9 cellular contexts compared by ENCODE assay signal in the genomic region with DNA sequence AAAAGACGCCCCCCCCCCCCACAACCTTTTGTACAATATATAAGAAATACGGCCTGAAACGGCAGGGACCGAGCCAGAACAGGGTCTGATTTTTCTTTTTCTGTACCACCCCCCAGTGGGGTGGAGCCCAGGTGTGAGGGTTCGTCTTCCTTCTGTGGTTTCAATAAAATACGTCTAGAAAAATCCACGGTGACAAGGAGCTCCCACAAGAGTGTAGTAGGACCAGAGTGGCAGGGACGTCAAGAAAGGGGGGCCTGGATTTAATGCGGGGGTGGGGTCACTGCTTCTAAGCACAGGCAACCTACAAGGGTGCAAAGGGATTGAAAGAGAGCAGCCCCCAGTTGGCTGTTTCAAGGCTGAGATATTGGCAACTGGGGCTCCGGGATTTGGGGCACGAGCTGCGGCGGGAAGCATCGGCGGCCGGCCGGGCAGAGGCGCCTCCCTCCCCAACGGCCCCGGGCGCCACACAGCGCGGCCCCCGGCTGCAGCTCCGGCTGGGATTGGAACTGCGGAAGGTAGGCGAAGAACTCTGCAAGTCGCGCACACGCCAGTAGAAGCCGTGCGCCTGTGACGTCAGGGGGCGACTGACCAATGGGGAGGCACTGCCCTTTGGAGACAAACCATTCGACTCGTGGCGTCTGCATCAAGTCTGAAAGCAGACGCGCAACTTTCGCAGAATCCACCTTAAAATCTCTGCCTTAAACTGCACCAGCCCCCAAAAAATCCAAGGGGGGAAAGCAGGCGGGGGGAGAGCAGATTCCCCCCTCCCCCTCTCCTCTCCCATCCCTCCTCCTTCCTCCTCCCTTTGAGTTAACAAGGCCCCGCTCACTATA. TPM values are rescaled to one million over a fixed set of nuclear protein-coding genes. Genes with fewer than 3 reads are reported as not detected.
DNase-seq lines count a peak whose midpoint lies in the region; ATAC-seq and FAIRE-seq lines count a peak whose summit lies in the region.
"Had no signal": no experiment of that assay in that cellular context is flagged by ENCODE, and none has a peak within 500 bp of the region (broad histone marks: within the 10 kb centered on the region; RNA-seq: fewer than 3 reads in every experiment).

A gene (plus strand): TSS at position 623 of the 833 bp plus-strand sequence. CDS start 425 bp downstream, outside the sequence.

- H3K36me3 ChIP-seq in ACC112 (ENCODE audit: insufficient read depth, low read length): no peaks in the 10 kb centered on the region
- H3K36me3 ChIP-seq in GM23248 (ENCODE audit: low read depth): no peaks in the 10 kb centered on the region
- H3K36me3 ChIP-seq in iPS-15b (ENCODE audit: control insufficient read depth, insufficient read depth, low read length): no peaks in the 10 kb centered on the region

- no peak within 1 kb of the TSS for H3K9ac ChIP-seq in GM23248
- H3K9ac ChIP-seq in iPS-15b (ENCODE audit: low read depth, low read length): no peak within 1 kb of the TSS

- peak within 1 kb of the TSS; percentile 61 for H3K4me2 ChIP-seq in GM23248 (ENCODE audit: unreplicated experiment)

- H3K4me1 ChIP-seq in ACC112 (ENCODE audit: control insufficient read depth, insufficient read depth, low read length, unreplicated experiment) (no peaks in the 10 kb centered on the region), GM23248 (ENCODE audit: insufficient read depth) (no peaks in the 10 kb centered on the region), iPS-15b (ENCODE audit: control insufficient read depth, insufficient read depth, low read length) (peaks cover 19% of the 10 kb centered on the region)

- no peaks in the 10 kb centered on the region for H4K20me1 ChIP-seq in GM23248 (ENCODE audit: insufficient read depth)

- in situ Hi-C loops in GM23248 (cut with MboI): no loop called here

- peaks cover 9% of the 10 kb centered on the region for H3K4me1 Mint-ChIP-seq in activated naive CD8-positive, alpha-beta T cell treated with anti-CD3 and anti-CD28 coated beads, Interleukin-2, amount 10 ng/mL, durations not matched to agents 7 days and 5 days

- H3K4me3 ChIP-seq in ACC112 (ENCODE audit: low read depth, low read length) (peak within 1 kb of the TSS; percentile 83), GM23248 (peak within 1 kb of the TSS; percentile 47), iPS-15b (ENCODE audit: low read depth, low read length) (peak within 1 kb of the TSS; percentile 30)

- no peaks in the 10 kb centered on the region for H3K9me2 ChIP-seq in GM23248 (ENCODE audit: insufficient read depth)

- H3K27ac ChIP-seq in ACC112 (ENCODE audit: low read depth, low read length) (no peak within 1 kb of the TSS), GM23248 (no peak within 1 kb of the TSS)

- no peaks in the 10 kb centered on the region for H3F3A ChIP-seq in GM23248 (ENCODE audit: insufficient read depth)

- H3K4me3 Mint-ChIP-seq in activated naive CD8-positive, alpha-beta T cell treated with anti-CD3 and anti-CD28 coated beads, Interleukin-2, amount 10 ng/mL, durations not matched to agents 7 days and 5 days: peak within 1 kb of the TSS; percentile 54

- POLR2A ChIA-PET in activated naive CD8-positive, alpha-beta T cell treated with anti-CD3 and anti-CD28 coated beads, Interleukin-2, amount 10 ng/mL, durations not matched to agents 7 days and 5 days (lab: Charles Lee): interaction anchor here (0.6 kb wide), 1 partner anchor 22 kb away, joined by 4 read pairs; no protein-coding TSS in a partner anchor

- H3K9me3 ChIP-seq in GM23248 (ENCODE audit: low read depth) (no peaks in the 10 kb centered on the region), iPS-15b (ENCODE audit: control insufficient read depth, insufficient read depth, low read length) (no peaks in the 10 kb centered on the region)

- peak; percentile 42 for ATAC-seq in activated naive CD8-positive, alpha-beta T cell treated with anti-CD3 and anti-CD28 coated beads, Interleukin-2, amount 10 ng/mL, durations not matched to agents 7 days and 5 days (ENCODE audit: low read depth)
- ATAC-seq in GM21576 (IDR thresholded peaks at IDR 0.05; ENCODE audit: unreplicated experiment): no peak

- H3K79me2 ChIP-seq in ACC112 (ENCODE audit: control insufficient read depth, insufficient read depth, low read length, unreplicated experiment): no peaks in the 10 kb centered on the region
- no peaks in the 10 kb centered on the region for H3K79me2 ChIP-seq in GM23248 (ENCODE audit: insufficient read depth)

- H3K9me3 Mint-ChIP-seq in activated naive CD8-positive, alpha-beta T cell treated with anti-CD3 and anti-CD28 coated beads, Interleukin-2, amount 10 ng/mL, durations not matched to agents 7 days and 5 days: peaks cover 3% of the 10 kb centered on the region

- peak within 1 kb of the TSS; percentile 34 for H3K27ac Mint-ChIP-seq in activated naive CD8-positive, alpha-beta T cell treated with anti-CD3 and anti-CD28 coated beads, Interleukin-2, amount 10 ng/mL, durations not matched to agents 7 days and 5 days

- no peaks in the 10 kb centered on the region for H3K36me3 Mint-ChIP-seq in activated naive CD8-positive, alpha-beta T cell treated with anti-CD3 and anti-CD28 coated beads, Interleukin-2, amount 10 ng/mL, durations not matched to agents 7 days and 5 days

- H3K27me3 Mint-ChIP-seq in activated naive CD8-positive, alpha-beta T cell treated with anti-CD3 and anti-CD28 coated beads, Interleukin-2, amount 10 ng/mL, durations not matched to agents 7 days and 5 days: peaks cover 86% of the 10 kb centered on the region

- H3K27me3 ChIP-seq in ACC112 (ENCODE audit: insufficient read depth, low read length) (peaks cover 9% of the 10 kb centered on the region; the same call in 1 of the 2 replicates), GM23248 (replicated peaks; ENCODE audit: insufficient read depth) (peaks cover 94% of the 10 kb centered on the region), iPS-15b (ENCODE audit: control insufficient read depth, insufficient read depth, low read length) (peaks cover 89% of the 10 kb centered on the region)

- 4 to 6% methylated on average over 39 to 42 of the region's 42 CpGs for WGBS in GM23248 (ENCODE audit: low coverage in 1 of 2, low lambda C conversion rate in 2 of 2, missing lambda C conversion rate in 2 of 2), 2 experiments

- FAIRE-seq in urothelium cell line (lab: Jason Lieb, UNC): no peak

- H2AFZ ChIP-seq in ACC112 (ENCODE audit: low read length, unreplicated experiment): peak within 1 kb of the TSS; percentile 93
- peak within 1 kb of the TSS; percentile 57; the same call in 1 of the 2 replicates for H2AFZ ChIP-seq in GM23248

- peak; percentile 21 for DNase-seq in GM23248
- DNase-seq in NCI-H345 (lab: John Stamatoyannopoulos, UW): peak; percentile 96
- DNase-seq in activated naive CD8-positive, alpha-beta T cell treated with anti-CD3 and anti-CD28 coated beads, Interleukin-2, amount 10 ng/mL, durations not matched to agents 7 days and 5 days: peak; percentile 48
- peak; percentile 67 for DNase-seq in stimulated activated CD4-positive, alpha-beta T cell treated with anti-CD3 and anti-CD28 coated beads, Interleukin-15, amount 100 ng/mL, for 24 hours
- DNase-seq in urothelium cell line (ENCODE audit: low spot score): no peak

RNA-seq across cellular contexts. Expression of the gene that starts here (rescaled TPM):
- total RNA-seq in GM23248 (2014; rRNA removed; shearing (Covaris generic)): not detected in 2 replicates
- polyA plus RNA-seq in GM23248 (2016; fragmentation: Nextera tagmentation; extraction: Ambion mirVana): not detected in 2 replicates
- not detected for total RNA-seq in activated naive CD8-positive, alpha-beta T cell treated with anti-CD3 and anti-CD28 coated beads, Interleukin-2, amount 10 ng/mL, durations not matched to agents 7 days and 5 days
- total RNA-seq: dermis microvascular lymphatic vessel endothelial cell had no signal

Comparison
In these comparisons a context has a peak if more than half of its experiments do, and no peak if none do; other contexts are left out.
1. Peak in DNase-seq, H3K4me3 ChIP-seq and H3K4me2 ChIP-seq in GM23248; RNA of the gene not detected or under 1 TPM.
2. Peak in DNase-seq and ATAC-seq in activated naive CD8-positive, alpha-beta T cell treated with anti-CD3 and anti-CD28 coated beads, Interleukin-2, amount 10 ng/mL, durations not matched to agents 7 days and 5 days; RNA of the gene not detected or under 1 TPM.
3. H3K4me3 ChIP-seq: peak in every context shown above with its lines; median percentile 83 in ACC112; 47 in GM23248; 30 in iPS-15b.